Comparison of ENCODE assay signal across 1 cellular context in the genomic region with DNA sequence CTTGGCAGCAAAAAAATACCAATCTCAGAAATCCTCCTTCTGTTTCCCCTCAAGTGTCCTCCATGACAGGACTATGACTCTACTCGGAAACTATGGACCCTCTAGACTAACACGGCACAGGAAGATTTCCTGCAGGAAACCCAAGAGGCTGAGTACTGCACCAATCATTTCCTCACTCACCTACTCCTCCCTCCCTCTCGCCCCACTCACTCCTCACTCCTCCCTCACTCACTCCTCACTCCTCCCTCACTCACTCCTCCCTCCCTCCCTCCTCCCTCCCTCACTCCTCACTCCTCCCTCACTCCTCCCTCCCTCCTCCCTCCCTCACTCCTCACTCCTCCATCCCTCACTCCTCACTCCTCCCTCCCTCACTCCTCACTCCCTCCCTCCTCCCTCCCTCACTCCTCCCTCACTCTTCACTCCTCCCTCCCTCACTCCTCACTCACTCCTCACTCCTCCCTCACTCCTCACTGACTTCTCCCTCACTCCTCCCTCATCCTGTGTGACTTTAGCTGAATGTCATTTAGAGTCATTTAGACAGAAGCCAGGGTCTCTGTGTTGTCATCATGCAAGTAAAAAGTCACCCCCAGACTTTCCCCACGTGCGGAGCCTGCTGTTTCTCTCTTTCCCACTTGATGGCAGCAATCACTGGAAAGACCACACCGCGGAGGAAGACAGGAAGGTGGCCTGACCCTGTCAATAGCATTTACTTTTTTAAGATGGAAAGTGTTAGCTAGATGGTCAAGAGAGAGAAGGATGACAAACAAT.
TF ChIP-seq lines count a peak whose summit lies in the region.

No MANE protein-coding gene starts in this region.

TF ChIP-seq in GM23338, 12 proteins besides CTCF, POLR2A, EP300 and RAD21 (continued from another document):
- TF ChIP-seq, protein P1, sequence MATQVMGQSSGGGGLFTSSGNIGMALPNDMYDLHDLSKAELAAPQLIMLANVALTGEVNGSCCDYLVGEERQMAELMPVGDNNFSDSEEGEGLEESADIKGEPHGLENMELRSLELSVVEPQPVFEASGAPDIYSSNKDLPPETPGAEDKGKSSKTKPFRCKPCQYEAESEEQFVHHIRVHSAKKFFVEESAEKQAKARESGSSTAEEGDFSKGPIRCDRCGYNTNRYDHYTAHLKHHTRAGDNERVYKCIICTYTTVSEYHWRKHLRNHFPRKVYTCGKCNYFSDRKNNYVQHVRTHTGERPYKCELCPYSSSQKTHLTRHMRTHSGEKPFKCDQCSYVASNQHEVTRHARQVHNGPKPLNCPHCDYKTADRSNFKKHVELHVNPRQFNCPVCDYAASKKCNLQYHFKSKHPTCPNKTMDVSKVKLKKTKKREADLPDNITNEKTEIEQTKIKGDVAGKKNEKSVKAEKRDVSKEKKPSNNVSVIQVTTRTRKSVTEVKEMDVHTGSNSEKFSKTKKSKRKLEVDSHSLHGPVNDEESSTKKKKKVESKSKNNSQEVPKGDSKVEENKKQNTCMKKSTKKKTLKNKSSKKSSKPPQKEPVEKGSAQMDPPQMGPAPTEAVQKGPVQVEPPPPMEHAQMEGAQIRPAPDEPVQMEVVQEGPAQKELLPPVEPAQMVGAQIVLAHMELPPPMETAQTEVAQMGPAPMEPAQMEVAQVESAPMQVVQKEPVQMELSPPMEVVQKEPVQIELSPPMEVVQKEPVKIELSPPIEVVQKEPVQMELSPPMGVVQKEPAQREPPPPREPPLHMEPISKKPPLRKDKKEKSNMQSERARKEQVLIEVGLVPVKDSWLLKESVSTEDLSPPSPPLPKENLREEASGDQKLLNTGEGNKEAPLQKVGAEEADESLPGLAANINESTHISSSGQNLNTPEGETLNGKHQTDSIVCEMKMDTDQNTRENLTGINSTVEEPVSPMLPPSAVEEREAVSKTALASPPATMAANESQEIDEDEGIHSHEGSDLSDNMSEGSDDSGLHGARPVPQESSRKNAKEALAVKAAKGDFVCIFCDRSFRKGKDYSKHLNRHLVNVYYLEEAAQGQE (IDR thresholded peaks at IDR 0.05; ENCODE audit: unreplicated experiment): no peak
- TF ChIP-seq EZH2 (IDR thresholded peaks at IDR 0.05; ENCODE audit: low read depth, unreplicated experiment) (no peak), STAT1 (IDR thresholded peaks at IDR 0.05; ENCODE audit: unreplicated experiment) (no peak), CREB1 (CRISPR knock-in tag; IDR thresholded peaks at IDR 0.05; ENCODE audit: low read depth) (peak; percentile 16; the same call in 1 of the 2 replicates), ZNF331 (CRISPR knock-in tag; IDR thresholded peaks at IDR 0.05; ENCODE audit: low read depth) (no peak)
